In the genomic region with DNA sequence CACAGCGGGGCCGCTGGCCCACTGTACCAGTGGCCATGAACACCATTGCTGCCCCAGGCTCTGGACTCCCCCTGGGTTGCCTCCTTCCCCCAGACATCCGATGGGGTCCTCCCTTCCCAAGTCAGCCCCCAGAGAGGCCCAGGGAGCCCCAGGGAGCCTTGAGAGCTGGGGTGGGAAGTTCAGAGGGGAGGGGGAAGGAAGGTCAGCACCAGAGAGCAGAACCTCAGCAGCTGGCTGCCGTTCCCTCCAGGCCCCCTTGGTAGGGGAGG, we compare ENCODE assay signal across 9 cellular contexts. TPM values are rescaled to one million over a fixed set of nuclear protein-coding genes. Genes with fewer than 3 reads are reported as not detected.
DNase-seq lines count a peak whose midpoint lies in the region; ATAC-seq and TF ChIP-seq lines count a peak whose summit lies in the region.
"Had no signal": no experiment of that assay in that cellular context is flagged by ENCODE, and none has a peak within 500 bp of the region (broad histone marks: within the 10 kb centered on the region; RNA-seq: fewer than 3 reads in every experiment).

No MANE protein-coding gene starts in this region.

- no peaks in the 10 kb centered on the region for H3K27me3 Mint-ChIP-seq in activated naive CD8-positive, alpha-beta T cell treated with anti-CD3 and anti-CD28 coated beads for 36 hours

- H3K4me1 Mint-ChIP-seq in activated naive CD8-positive, alpha-beta T cell treated with anti-CD3 and anti-CD28 coated beads for 36 hours = peaks cover 24% of the 10 kb centered on the region

- ATAC-seq in HG03432 (IDR thresholded peaks at IDR 0.05; ENCODE audit: unreplicated experiment) (no peak), GM18502 (IDR thresholded peaks at IDR 0.05; ENCODE audit: poor library complexity, unreplicated experiment) (no peak)

- no peak overlapping the region for H4K5ac ChIP-seq in mesendoderm (ENCODE audit: low read length)

- in situ Hi-C loops in KBM-7 (cut with MboI; ENCODE audit: low pct_unique_long_range_greater_than_20kb, low sequenced_read_pairs) = no loop called here

- no peak for TF ChIP-seq CTCF in cardiac muscle cell (IDR thresholded peaks at IDR 0.05; ENCODE audit: low read depth, low read length)

- H3K9ac ChIP-seq in mesendoderm (ENCODE audit: low read length) = peak overlapping the region; percentile 87

- H3K27ac Mint-ChIP-seq in activated naive CD8-positive, alpha-beta T cell treated with anti-CD3 and anti-CD28 coated beads for 36 hours = peak overlapping the region; percentile 97

- H3K4me1 ChIP-seq in cardiac muscle cell (ENCODE audit: low read depth) = peaks cover 11% of the 10 kb centered on the region
- H3K4me1 ChIP-seq in mesendoderm (ENCODE audit: control insufficient read depth, low read depth, low read length) = peaks cover 3% of the 10 kb centered on the region

- intact Hi-C loops in cardiac septum (cut with DNase I) = no loop called here

- H3K9me3 ChIP-seq in cardiac muscle cell (ENCODE audit: low read depth) = no peaks in the 10 kb centered on the region

- H3K36me3 ChIP-seq in cardiac muscle cell (no peaks in the 10 kb centered on the region), mesendoderm (ENCODE audit: control insufficient read depth, insufficient read depth, low read length) (no peaks in the 10 kb centered on the region)

- no CpG with 5 or more reads among the region's 4 CpGs for WGBS in mesendoderm (ENCODE audit: extremely low coverage, insufficient coverage, low lambda C conversion rate)

- no peak overlapping the region for H3K23ac ChIP-seq in mesendoderm (ENCODE audit: low read length)

- H3K9me3 Mint-ChIP-seq in activated naive CD8-positive, alpha-beta T cell treated with anti-CD3 and anti-CD28 coated beads for 36 hours = no peaks in the 10 kb centered on the region

- H3K27me3 ChIP-seq in cardiac muscle cell = no peaks in the 10 kb centered on the region
- H3K27me3 ChIP-seq in mesendoderm (ENCODE audit: insufficient read depth, low read length, poor library complexity) = no peaks in the 10 kb centered on the region

- H3K79me2 ChIP-seq in mesendoderm (ENCODE audit: control insufficient read depth, insufficient read depth, low read length) = no peaks in the 10 kb centered on the region

- H4K8ac ChIP-seq in mesendoderm (ENCODE audit: low read depth, low read length) = no peak overlapping the region

- H3K56ac ChIP-seq in mesendoderm (ENCODE audit: low read length) = peak overlapping the region; percentile 97

- peaks cover 30% of the 10 kb centered on the region for H3K36me3 Mint-ChIP-seq in activated naive CD8-positive, alpha-beta T cell treated with anti-CD3 and anti-CD28 coated beads for 36 hours

- H3K18ac ChIP-seq in mesendoderm (ENCODE audit: low read length) = peak overlapping the region; percentile 56

- DNase-seq in cardiac muscle cell (ENCODE audit: low read depth in 1 of 2, low spot score in 1 of 2) = no peak
- DNase-seq in cardiac septum (ENCODE audit: low spot score) = no peak
- DNase-seq in activated naive CD8-positive, alpha-beta T cell treated with anti-CD3 and anti-CD28 coated beads for 36 hours = no peak
- peak; percentile 77 for DNase-seq in mesendoderm
- DNase-seq in KBM-7 = no peak
- DNase-seq in LoVo (ENCODE audit: low spot score) = no peak

- H2AK5ac ChIP-seq in mesendoderm (ENCODE audit: low read length) = no peak overlapping the region

- peak overlapping the region; percentile 77 for H3K4ac ChIP-seq in mesendoderm (ENCODE audit: low read depth, low read length)

- H3K4me2 ChIP-seq in mesendoderm (ENCODE audit: low read length) = peak overlapping the region; percentile 36

- H2BK120ac ChIP-seq in mesendoderm (ENCODE audit: low read depth, low read length) = no peak overlapping the region

- peaks cover 1% of the 10 kb centered on the region for H3K79me1 ChIP-seq in mesendoderm (ENCODE audit: low read length)

- H3K4me3 Mint-ChIP-seq in activated naive CD8-positive, alpha-beta T cell treated with anti-CD3 and anti-CD28 coated beads for 36 hours = peak overlapping the region; percentile 85

- H3K4me3 ChIP-seq in cardiac muscle cell = no peak overlapping the region
- H3K4me3 ChIP-seq in mesendoderm (ENCODE audit: low read length) = no peak overlapping the region

- H3K27ac ChIP-seq in cardiac muscle cell = peak overlapping the region; percentile 96
- H3K27ac ChIP-seq in mesendoderm (ENCODE audit: low read depth, low read length) = peak overlapping the region; percentile 96

- H2BK15ac ChIP-seq in mesendoderm (replicated peaks; ENCODE audit: low read depth) = peak overlapping the region; percentile 10

- H2BK5ac ChIP-seq in mesendoderm (ENCODE audit: low read length) = no peak overlapping the region

RNA-seq across cellular contexts. Expression of a gene that starts 0.5 kb away (rescaled TPM):
- total RNA-seq in cardiac muscle cell (20.5 and 47.4 TPM in 2 replicates), cardiac septum (22.9 TPM)
- polyA plus RNA-seq in cardiac muscle cell = 16.5 and 30.1 TPM in 2 replicates
- 100 to 1,000 TPM; 112 to 123 TPM for total RNA-seq in activated naive CD8-positive, alpha-beta T cell treated with anti-CD3 and anti-CD28 coated beads for 36 hours
- 12.4 TPM for polyA plus RNA-seq in mesendoderm (2013, experiment 1 of 2)
- 12.0 TPM for polyA plus RNA-seq in mesendoderm (2013, experiment 2 of 2)

RNA-seq across cellular contexts. Expression of a gene that starts 8.3 kb away (rescaled TPM):
- total RNA-seq in cardiac muscle cell = 90.1 and 127 TPM in 2 replicates
- polyA plus RNA-seq in cardiac muscle cell = 163 and 186 TPM in 2 replicates
- total RNA-seq in cardiac septum = 87.2 TPM
- total RNA-seq in activated naive CD8-positive, alpha-beta T cell treated with anti-CD3 and anti-CD28 coated beads for 36 hours = 100 to 1,000 TPM; 150 to 153 TPM
- 120 TPM for polyA plus RNA-seq in mesendoderm (2013, experiment 1 of 2)
- polyA plus RNA-seq in mesendoderm (2013, experiment 2 of 2) = 121 TPM

RNA-seq across cellular contexts. Expression of a gene that starts 17.9 kb away (rescaled TPM):
- total RNA-seq in cardiac muscle cell (5.7 and 12.4 TPM in 2 replicates), cardiac septum (8.6 TPM)
- 7.4 and 8.7 TPM in 2 replicates for polyA plus RNA-seq in cardiac muscle cell
- 10 to 100 TPM; 15.2 to 15.7 TPM for total RNA-seq in activated naive CD8-positive, alpha-beta T cell treated with anti-CD3 and anti-CD28 coated beads for 36 hours
- polyA plus RNA-seq in mesendoderm (2013, experiment 1 of 2) = 1.8 TPM
- polyA plus RNA-seq in mesendoderm (2013, experiment 2 of 2) = 1.7 TPM

RNA-seq across cellular contexts. Expression of a gene that starts 22.1 kb away (rescaled TPM):
- total RNA-seq in cardiac muscle cell (not detected in 2 replicates), cardiac septum (3.3 TPM)
- polyA plus RNA-seq in cardiac muscle cell = 0.11 TPM in 1 of 2 replicates, not detected in the other
- not detected for total RNA-seq in activated naive CD8-positive, alpha-beta T cell treated with anti-CD3 and anti-CD28 coated beads for 36 hours
- 0.03 TPM for polyA plus RNA-seq in mesendoderm (2013, experiment 1 of 2)
- polyA plus RNA-seq in mesendoderm (2013, experiment 2 of 2) = 0.03 TPM
- total RNA-seq: Daoy had no signal

RNA-seq across cellular contexts. Expression of a gene that starts 40.6 kb away (rescaled TPM):
- total RNA-seq in cardiac muscle cell = 0.86 and 1.1 TPM in 2 replicates
- polyA plus RNA-seq in cardiac muscle cell = 1.4 and 1.5 TPM in 2 replicates
- total RNA-seq in cardiac septum = 1.5 TPM
- under 1 TPM; 0.16 to 0.29 TPM for total RNA-seq in activated naive CD8-positive, alpha-beta T cell treated with anti-CD3 and anti-CD28 coated beads for 36 hours
- 11.3 TPM for polyA plus RNA-seq in mesendoderm (2013, experiment 1 of 2)
- 10.2 TPM for polyA plus RNA-seq in mesendoderm (2013, experiment 2 of 2)
